Comparison of ENCODE assay signal across 26 cellular contexts in genomic region chr5:13704401-13704800, GRCh38.
"Had no signal": no experiment of that assay in that cellular context is flagged by ENCODE, and none has a peak within 500 bp of the region (broad histone marks: within the 10 kb centered on the region; RNA-seq: fewer than 3 reads in every experiment).

No MANE protein-coding gene starts in this region.

- H3K27me3 ChIP-seq: brain microvascular endothelial cell, MG63 had no signal

- DNase-seq: activated B cell treated with CpG ODN at 0.5 μM for 24 hours; activated CD4-positive, alpha-beta T cell treated with anti-CD3 and anti-CD28 coated beads for 1 hour; activated CD4-positive, alpha-beta T cell treated with anti-CD3 and anti-CD28 coated beads, Interleukin-2, amount 10 ng/mL, durations not matched to agents 24 days and 14 days; activated CD4-positive, alpha-beta T cell treated with anti-CD3 and anti-CD28 coated beads, Interleukin-2, amount 50 U/mL, for 48 hours; activated CD8-positive, alpha-beta memory T cell treated with anti-CD3 and anti-CD28 coated beads, Interleukin-2, amount 10 ng/mL, durations not matched to agents 7 days and 5 days; activated gamma-delta T cell; activated naive CD4-positive, alpha-beta T cell treated with anti-CD3 and anti-CD28 coated beads for 36 hours; activated T-cell treated with anti-CD3 and anti-CD28 coated beads, Interleukin-2, amount 50 U/mL, for 4 hours; amygdala; brain microvascular endothelial cell; MG63; NCI-H1105 treated with DMSO at 0.1 percent for 48 hours; NCI-H1436 treated with DMSO at 0.1 percent for 48 hours; NCI-H187; NCI-H2081; NCI-H446; NCI-H524; PC-9; RPMI8226; T-cell; T-helper 2 cell; T1000 had no signal

- H3K36me3 ChIP-seq: brain microvascular endothelial cell, MG63 had no signal

- ATAC-seq: activated CD8-positive, alpha-beta memory T cell treated with anti-CD3 and anti-CD28 coated beads, Interleukin-2, amount 10 ng/mL, durations not matched to agents 7 days and 5 days; activated T-cell treated with anti-CD3 and anti-CD28 coated beads, Interleukin-2, amount 50 U/mL, for 4 hours; activated T-helper 17 cell treated with anti-CD3 and anti-CD28 coated beads, Interleukin-2, amount 50 U/mL, for 72 hours; Right ventricle myocardium inferior; T-cell had no signal

- FAIRE-seq: TTC549 had no signal

- H3K4me3 ChIP-seq: MG63, PC-9, SK-N-MC had no signal
